In genomic region chr20:15411781-15412180, GRCh38 we compare ENCODE assay signal across 30 cellular contexts.
"Had no signal": no experiment of that assay in that cellular context is flagged by ENCODE, and none has a peak within 500 bp of the region (broad histone marks: within the 10 kb centered on the region; RNA-seq: fewer than 3 reads in every experiment).

No MANE protein-coding gene starts in this region.

- H3K36me3 ChIP-seq: adrenal gland had no signal

- H3K27me3 ChIP-seq: adrenal gland, body of pancreas had no signal

- FAIRE-seq: colon, endometrium, endothelial cell of umbilical vein, frontal cortex had no signal

- H3K4me3 ChIP-seq: adrenal gland, body of pancreas had no signal

- H3K4me1 ChIP-seq: adrenal gland, body of pancreas had no signal

- H3K27ac ChIP-seq: adrenal gland, body of pancreas had no signal

- H3K9me3 ChIP-seq: adrenal gland, body of pancreas had no signal

- DNase-seq: activated CD4-positive, alpha-beta memory T cell treated with anti-CD3 and anti-CD28 coated beads for 36 hours; activated CD4-positive, alpha-beta T cell treated with anti-CD3 and anti-CD28 coated beads for 36 hours; activated CD4-positive, alpha-beta T cell treated with anti-CD3 and anti-CD28 coated beads, Interleukin-2, amount 10 ng/mL, durations not matched to agents 24 days and 14 days; activated CD4-positive, CD25-positive, alpha-beta regulatory T cell; activated CD4-positive, CD25-positive, alpha-beta regulatory T cell treated with anti-CD3 and anti-CD28 coated beads, Interleukin-2, amount 50 U/mL, for 72 hours; activated CD8-positive, alpha-beta memory T cell treated with anti-CD3 and anti-CD28 coated beads, Interleukin-2, amount 10 ng/mL, durations not matched to agents 7 days and 5 days; activated CD8-positive, alpha-beta memory T cell treated with anti-CD3 and anti-CD28 coated beads, Interleukin-2, amount 50 U/mL, for 4 hours; activated CD8-positive, alpha-beta T cell treated with anti-CD3 and anti-CD28 coated beads, Interleukin-2, amount 10 ng/mL, durations not matched to agents 7 days and 5 days; activated effector memory CD4-positive, alpha-beta T cell treated with anti-CD3 and anti-CD28 coated beads, Interleukin-2, amount 50 U/mL, for 16 hours; activated naive CD4-positive, alpha-beta T cell treated with anti-CD3 and anti-CD28 coated beads for 36 hours; activated naive CD8-positive, alpha-beta T cell treated with anti-CD3 and anti-CD28 coated beads for 36 hours; activated naive CD8-positive, alpha-beta T cell treated with anti-CD3 and anti-CD28 coated beads, Interleukin-2, amount 50 U/mL, for 24 hours; activated T-cell treated with anti-CD3 and anti-CD28 coated beads, Interleukin-2, amount 50 U/mL, for 1 hour; activated T-cell treated with anti-CD3 and anti-CD28 coated beads, Interleukin-2, amount 50 U/mL, for 48 hours; adrenal gland; amygdala; aorta; body of pancreas; cortex of kidney; dermis blood vessel endothelial cell; effector CD4-positive, alpha-beta T cell; effector memory CD8-positive, alpha-beta T cell; foreskin fibroblast; T-helper 1 cell; T-helper 17 cell; T1000 had no signal
